In genomic region chrX:120790118-120790517, GRCh38 we compare ENCODE assay signal across 8 cellular contexts.
DNase-seq lines count a peak whose midpoint lies in the region; ATAC-seq and TF ChIP-seq lines count a peak whose summit lies in the region.

No MANE protein-coding gene starts in this region.

- no peak overlapping the region for H2AFZ ChIP-seq in SU-DHL-6 (ENCODE audit: low read depth, low read length, severe bottlenecking)

- no peak overlapping the region for H3K9ac ChIP-seq in SU-DHL-6 (ENCODE audit: low read length)

- no peaks in the 10 kb centered on the region for H3K79me2 ChIP-seq in SU-DHL-6 (ENCODE audit: insufficient read depth, low read length)

- no peak overlapping the region for H3K4me2 ChIP-seq in SU-DHL-6 (ENCODE audit: low read depth, low read length, poor library complexity, severe bottlenecking)

- H4K20me1 ChIP-seq in SU-DHL-6 (ENCODE audit: low read depth, low read length) = no peaks in the 10 kb centered on the region

- no peak overlapping the region for H3K27ac ChIP-seq in SU-DHL-6 (ENCODE audit: low read depth, low read length)

- no peaks in the 10 kb centered on the region for H3K9me3 ChIP-seq in SU-DHL-6 (ENCODE audit: insufficient read depth, low read length)

- no peaks in the 10 kb centered on the region; the same call in 1 of the 2 replicates for H3K27me3 Mint-ChIP-seq in HFFc6 (ENCODE audit: insufficient read depth)

- DNase-seq in AG04449 (ENCODE audit: low read depth, low spot score) = no peak
- peak; percentile 61 for DNase-seq in GM04504 (ENCODE audit: low read depth)
- peak; percentile 69 for DNase-seq in HFFc6
- DNase-seq in NCI-H128 (lab: John Stamatoyannopoulos, UW; ENCODE audit: unreplicated experiment) = peak; percentile 0
- DNase-seq in dermis microvascular lymphatic vessel endothelial cell (ENCODE audit: low read depth in 2 of 2) = peak; percentile 60 to 73
- DNase-seq in medulla oblongata (ENCODE audit: extremely low spot score) = peak; percentile 80

- H3K27me3 ChIP-seq in SU-DHL-6 (ENCODE audit: low read length) = no peaks in the 10 kb centered on the region

- CTCF ChIA-PET in AG04449 (lab: Yijun Ruan, JAX) = interaction anchor here (1.3 to 2.7 kb wide), 3 partner anchors 10 to 187 kb away, joined by 4 to 15 read pairs (median 5); partner anchors contain the start of gene MCTS1

- ATAC-seq in GM21528 (IDR thresholded peaks at IDR 0.05; ENCODE audit: low FRiP score, unreplicated experiment) = no peak

- H3K4me3 ChIP-seq in AG04449 (ENCODE audit: low read depth, low read length) (no peak overlapping the region), SU-DHL-6 (ENCODE audit: insufficient read depth, low read length, poor library complexity, severe bottlenecking) (no peak overlapping the region)

- no peaks in the 10 kb centered on the region for H3K9me2 ChIP-seq in SU-DHL-6 (replicated peaks; ENCODE audit: insufficient read depth, low read length)

- H3F3A ChIP-seq in SU-DHL-6 (ENCODE audit: insufficient read depth) = no peaks in the 10 kb centered on the region

- H3K4me3 Mint-ChIP-seq in HFFc6 = no peak overlapping the region

- H3K36me3 Mint-ChIP-seq in HFFc6 (ENCODE audit: low read depth) = no peaks in the 10 kb centered on the region

- H3K4me1 Mint-ChIP-seq in HFFc6 (ENCODE audit: low read depth) = peaks cover 36% of the 10 kb centered on the region

- H3K27ac Mint-ChIP-seq in HFFc6 = no peak overlapping the region

- H3K9me3 Mint-ChIP-seq in HFFc6 = no peaks in the 10 kb centered on the region

- TF ChIP-seq CTCF in AG04449 (IDR thresholded peaks at IDR 0.05; ENCODE audit: insufficient read depth, low read length, missing control alignments) = peak; percentile 34
- peak; percentile 84 for TF ChIP-seq CTCF in HFFc6 (IDR thresholded peaks at IDR 0.05)
- peak; percentile 15 for TF ChIP-seq CTCF in SU-DHL-6 (IDR thresholded peaks at IDR 0.05; ENCODE audit: insufficient read depth, low read length, poor library complexity, severe bottlenecking)

- POLR2A ChIA-PET in AG04449 (lab: Yijun Ruan, JAX) = no interaction called here

- H3K36me3 ChIP-seq in SU-DHL-6 (ENCODE audit: low read length) = no peaks in the 10 kb centered on the region

Comparison
In these comparisons a context has a peak if more than half of its experiments do, and no peak if none do; other contexts are left out.
1. CTCF ChIP-seq: peak in every context shown above with its lines; median percentile 84 in HFFc6; 34 in AG04449; 15 in SU-DHL-6.